21 cellular contexts compared by ENCODE assay signal in the genomic region with DNA sequence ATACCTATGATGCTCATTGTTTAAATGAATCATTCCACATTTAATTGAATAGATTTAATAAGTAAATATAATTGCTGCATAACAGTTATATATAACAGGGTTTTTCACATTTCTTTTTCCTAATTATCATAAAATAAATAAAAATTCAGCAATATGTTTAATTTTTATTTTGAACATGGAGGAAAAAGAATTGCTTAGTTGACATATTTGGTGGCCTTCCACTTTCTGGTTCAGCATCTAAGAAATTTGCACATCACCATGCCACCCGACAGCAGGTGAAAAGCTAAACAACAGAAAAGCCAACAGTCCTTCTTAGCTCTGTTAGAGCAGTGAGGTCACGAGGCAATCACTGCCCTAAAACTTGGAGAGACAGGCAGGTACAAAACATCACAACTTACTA.
DNase-seq lines count a peak whose midpoint lies in the region; ATAC-seq, FAIRE-seq and TF ChIP-seq lines count a peak whose summit lies in the region.
"Had no signal": no experiment of that assay in that cellular context is flagged by ENCODE, and none has a peak within 500 bp of the region (broad histone marks: within the 10 kb centered on the region; RNA-seq: fewer than 3 reads in every experiment).

No MANE protein-coding gene starts in this region.

- TF ChIP-seq RAD21 in HepG2 (CRISPR knock-in tag; IDR thresholded peaks at IDR 0.05), result no peak
- no peak for TF ChIP-seq RAD21 in K562 (CRISPR knock-in tag; conservative IDR thresholded peaks at IDR 0.05 in 1 of 2, IDR thresholded peaks at IDR 0.05 in 1 of 2)

- H3K9ac ChIP-seq in HepG2 (ENCODE audit: insufficient read depth, low read depth, low read length) (no peak overlapping the region), K562 (ENCODE audit: insufficient read depth in 1 of 2, low read depth in 2 of 2, low read length in 2 of 2) (no peak overlapping the region)
- H3K9ac ChIP-seq: BLaER1 had no signal

- TF ChIP-seq EP300 in HepG2 (IDR thresholded peaks at IDR 0.05; ENCODE audit: low read depth in 2 of 2, low read length in 2 of 2) (no peak), HepG2 (CRISPR knock-in tag; IDR thresholded peaks at IDR 0.05; ENCODE audit: borderline replicate concordance) (no peak), K562 (IDR thresholded peaks at IDR 0.05; ENCODE audit: low read length) (no peak)

- H3K27ac Mint-ChIP-seq in mesothelial cell of epicardium, result no peak overlapping the region
- H3K27ac Mint-ChIP-seq: B cell; CD4-positive, CD25-positive, alpha-beta regulatory T cell; CD8-positive, alpha-beta T cell had no signal

- ATAC-seq in HepG2 (no peak), right lobe of liver (no peak), K562 (no peak), GM21381 (IDR thresholded peaks at IDR 0.05; ENCODE audit: unreplicated experiment) (no peak), GM21367 (IDR thresholded peaks at IDR 0.05; ENCODE audit: unreplicated experiment) (no peak)
- ATAC-seq: CD8-positive, alpha-beta T cell; HCT116 had no signal

- no peak overlapping the region for H3K4me3 ChIP-seq in HepG2 (replicated peaks in 1 of 3; ENCODE audit: insufficient read depth in 1 of 3, low read depth in 2 of 3, low read length in 3 of 3)
- no peak overlapping the region for H3K4me3 ChIP-seq in right lobe of liver
- no peak overlapping the region for H3K4me3 ChIP-seq in K562
- H3K4me3 ChIP-seq: BLaER1 had no signal

- POLR2A ChIA-PET in HepG2 (lab: Yijun Ruan, JAX) (no interaction called here), K562 (lab: Yijun Ruan, JAX) (no interaction called here)

- no peaks in the 10 kb centered on the region for H3K36me3 ChIP-seq in HepG2 (replicated peaks in 1 of 2; ENCODE audit: control insufficient read depth in 1 of 2, insufficient read depth in 2 of 2, low read length in 2 of 2)
- H3K36me3 ChIP-seq in right lobe of liver, result no peaks in the 10 kb centered on the region
- no peaks in the 10 kb centered on the region for H3K36me3 ChIP-seq in K562 (ENCODE audit: control insufficient read depth, insufficient read depth, low read length)
- H3K36me3 ChIP-seq: BLaER1 had no signal

- BruUV-seq in HepG2 (replicated peaks; lab: Mats Ljungman, UMichigan) (no TSS peak), K562 (replicated peaks; lab: Mats Ljungman, UMichigan) (no TSS peak)

- peaks cover 39% of the 10 kb centered on the region for H3K9me3 Mint-ChIP-seq in mesothelial cell of epicardium

- no peak for DNase-seq in HepG2 (ENCODE audit: low spot score)
- DNase-seq in right lobe of liver, result no peak
- DNase-seq in K562 (ENCODE audit: extremely low read depth in 1 of 4, low spot score in 3 of 4), result no peak
- no peak for DNase-seq in frontal cortex (ENCODE audit: low spot score in 2 of 2)
- no peak for DNase-seq in mesothelial cell of epicardium (ENCODE audit: low spot score in 2 of 2, unreplicated experiment in 2 of 2)
- DNase-seq in NCI-H345 (lab: John Stamatoyannopoulos, UW), result no peak
- DNase-seq: Caco-2; CD4-positive, CD25-positive, alpha-beta regulatory T cell; CD8-positive, alpha-beta T cell; DMS153; DND-41; H9 had no signal

- H3K27me3 Mint-ChIP-seq in mesothelial cell of epicardium (ENCODE audit: low read depth), result no peaks in the 10 kb centered on the region
- H3K27me3 Mint-ChIP-seq: B cell; CD4-positive, CD25-positive, alpha-beta regulatory T cell had no signal

- H3K4me1 Mint-ChIP-seq in mesothelial cell of epicardium, result peaks cover 1% of the 10 kb centered on the region
- H3K4me1 Mint-ChIP-seq: B cell; CD4-positive, CD25-positive, alpha-beta regulatory T cell; H9 had no signal

- H3K9me3 ChIP-seq in HepG2 (ENCODE audit: low read length) (no peaks in the 10 kb centered on the region), right lobe of liver (no peaks in the 10 kb centered on the region), K562 (replicated peaks; ENCODE audit: control insufficient read depth, insufficient read depth, low read depth, low read length) (no peaks in the 10 kb centered on the region)
- H3K9me3 ChIP-seq: BLaER1 had no signal

- FAIRE-seq in HepG2 (lab: Jason Lieb, UNC) (no peak), K562 (lab: Jason Lieb, UNC) (no peak), frontal cortex (lab: Jason Lieb, UNC) (peak; percentile 31)
- FAIRE-seq: G401.6, GM12892 had no signal

- no peaks in the 10 kb centered on the region for H3K9me1 ChIP-seq in K562 (ENCODE audit: control insufficient read depth, insufficient read depth, low read length)

- H3K79me2 ChIP-seq in HepG2 (ENCODE audit: insufficient read depth, low read length) (no peaks in the 10 kb centered on the region), K562 (ENCODE audit: control insufficient read depth, insufficient read depth, low read length) (no peaks in the 10 kb centered on the region)

- in situ Hi-C loops in HepG2 (cut with HindIII; ENCODE audit: extremely low pct_ligation_motif_present, low pct_unique_long_range_greater_than_20kb) (no loop called here), K562 (cut with MboI) (loop anchor here (25.0 kb wide), 1 partner anchor 326 kb away; no protein-coding TSS in a partner anchor)

- H3K4me3 Mint-ChIP-seq in mesothelial cell of epicardium, result no peak overlapping the region
- H3K4me3 Mint-ChIP-seq: B cell; CD4-positive, CD25-positive, alpha-beta regulatory T cell; CD8-positive, alpha-beta T cell; H9 had no signal

- CTCF ChIA-PET in HepG2 (lab: Yijun Ruan, JAX; ENCODE audit: low intra/inter-chr PET ratio, low total read pairs) (no interaction called here), K562 (lab: Yijun Ruan, JAX; ENCODE audit: low intra/inter-chr PET ratio) (no interaction called here)

- H2AFZ ChIP-seq in HepG2 (ENCODE audit: low read length) (no peak overlapping the region), K562 (ENCODE audit: low read depth, low read length) (no peak overlapping the region)

- no peaks in the 10 kb centered on the region for H3K27me3 ChIP-seq in HepG2 (ENCODE audit: control insufficient read depth in 1 of 2, insufficient read depth in 2 of 2, low read length in 2 of 2)
- no peaks in the 10 kb centered on the region for H3K27me3 ChIP-seq in right lobe of liver
- H3K27me3 ChIP-seq in K562 (ENCODE audit: control insufficient read depth in 2 of 2, insufficient read depth in 2 of 2, low read length in 2 of 2), result no peaks in the 10 kb centered on the region
- H3K27me3 ChIP-seq: BLaER1 had no signal

- H3K27ac ChIP-seq in HepG2 (ENCODE audit: extremely low read length, insufficient read depth, low read length) (no peak overlapping the region), right lobe of liver (no peak overlapping the region), K562 (ENCODE audit: extremely low read depth, low read depth, low read length) (no peak overlapping the region)
- H3K27ac ChIP-seq: 22Rv1, BLaER1, C4-2B had no signal

- WGBS in HepG2 (ENCODE audit: low lambda C conversion rate), result 0% methylated on average over 2 of the region's 2 CpGs
- 85% methylated on average over 2 of the region's 2 CpGs for WGBS in right lobe of liver (ENCODE audit: insufficient coverage, low coverage, low lambda C conversion rate, missing lambda C conversion rate)
- 0% methylated on average over 1 of the region's 2 CpGs for WGBS in K562 (ENCODE audit: insufficient coverage, low coverage, missing lambda C conversion rate)

- H3K4me1 ChIP-seq in HepG2 (ENCODE audit: insufficient read depth, low read length) (no peaks in the 10 kb centered on the region), right lobe of liver (no peaks in the 10 kb centered on the region), K562 (replicated peaks in 1 of 2; ENCODE audit: control insufficient read depth in 2 of 2, insufficient read depth in 2 of 2, low read length in 2 of 2) (no peaks in the 10 kb centered on the region)
- H3K4me1 ChIP-seq: BLaER1, Caco-2 had no signal

- TF ChIP-seq CTCF in HepG2 (CRISPR knock-in tag; IDR thresholded peaks at IDR 0.05) (no peak), right lobe of liver (IDR thresholded peaks at IDR 0.05) (no peak), K562 (IDR thresholded peaks at IDR 0.05 in 2 of 3, conservative IDR thresholded peaks at IDR 0.05 in 1 of 3; ENCODE audit: insufficient read depth in 2 of 3, low read depth in 1 of 3, low read length in 3 of 3) (no peak), mesothelial cell of epicardium (IDR thresholded peaks at IDR 0.05; ENCODE audit: unreplicated experiment) (no peak)

- H3K4me2 ChIP-seq in HepG2 (ENCODE audit: low read depth, low read length) (no peak overlapping the region), K562 (ENCODE audit: insufficient read depth, low read length) (no peak overlapping the region)
- H3K4me2 ChIP-seq: BLaER1 had no signal

- intact Hi-C loops in HepG2 (cut with micrococcal nuclease; ENCODE audit: unreplicated experiment), result loop anchor here (10.0 kb wide), 1 partner anchor 244 kb away; no protein-coding TSS in a partner anchor
- intact Hi-C loops in right lobe of liver (cut with DNase I), result no loop called here
- intact Hi-C loops in K562 (cut with micrococcal nuclease), result no loop called here

- TF ChIP-seq POLR2A in HepG2 (IDR thresholded peaks at IDR 0.05; ENCODE audit: insufficient read depth in 1 of 2, low read depth in 2 of 2, low read length in 2 of 2), result no peak
- TF ChIP-seq POLR2A in right lobe of liver (IDR thresholded peaks at IDR 0.05), result no peak
- no peak for TF ChIP-seq POLR2A in K562 (conservative IDR thresholded peaks at IDR 0.05)

- H4K20me1 ChIP-seq in HepG2 (ENCODE audit: insufficient read depth, low read length) (no peaks in the 10 kb centered on the region), K562 (replicated peaks; ENCODE audit: control insufficient read depth, insufficient read depth, low read length) (no peaks in the 10 kb centered on the region)
- H4K20me1 ChIP-seq: BLaER1 had no signal

- H3K36me3 Mint-ChIP-seq in mesothelial cell of epicardium, result peaks cover 29% of the 10 kb centered on the region
- H3K36me3 Mint-ChIP-seq: CD4-positive, CD25-positive, alpha-beta regulatory T cell; CD8-positive, alpha-beta T cell had no signal

TF ChIP-seq in K562, 482 proteins besides CTCF, POLR2A, EP300 and RAD21 (continues in another document):
- no peak for TF ChIP-seq ARNT (IDR thresholded peaks at IDR 0.05)
- TF ChIP-seq MAFF (IDR thresholded peaks at IDR 0.05; ENCODE audit: low read length), result peak; percentile 18; the same call in 1 of the 2 replicates
- TF ChIP-seq ZNF174 (CRISPR knock-in tag; IDR thresholded peaks at IDR 0.05), result no peak
- no peak for TF ChIP-seq ZNF232 (CRISPR knock-in tag; IDR thresholded peaks at IDR 0.05)
- TF ChIP-seq MCM5 (IDR thresholded peaks at IDR 0.05; ENCODE audit: low read depth), result no peak
- no peak for TF ChIP-seq SIN3B (IDR thresholded peaks at IDR 0.05; ENCODE audit: low read depth)
- no peak for TF ChIP-seq SLC30A9 (CRISPR knock-in tag; IDR thresholded peaks at IDR 0.05)
- no peak for TF ChIP-seq HNRNPLL (IDR thresholded peaks at IDR 0.05; ENCODE audit: low read depth, low read length, poor library complexity, severe bottlenecking)
- TF ChIP-seq EZH2 (IDR thresholded peaks at IDR 0.05; ENCODE audit: borderline replicate concordance, low read depth, low read length), result no peak
- peak; percentile 10; the same call in 1 of the 2 replicates for TF ChIP-seq MAFK (IDR thresholded peaks at IDR 0.05; ENCODE audit: low read length)
- no peak for TF ChIP-seq NR1H2 (CRISPR knock-in tag; IDR thresholded peaks at IDR 0.05)
